Comparison of ENCODE assay signal across 1 cellular context in genomic region chr4:53039741-53040458, GRCh38.
A peak's percentile ranks its signal among the peaks of the same experiment; 100 is the strongest.
TF ChIP-seq lines count a peak whose summit lies in the region.

No MANE protein-coding gene starts in this region.

TF ChIP-seq in K562, 482 proteins besides CTCF, POLR2A, EP300 and RAD21 (continued from another document):
- peak; percentile 21; the same call in 1 of the 2 replicates for TF ChIP-seq PKNOX1 (IDR thresholded peaks at IDR 0.05)
- TF ChIP-seq PCBP1 (IDR thresholded peaks at IDR 0.05; ENCODE audit: low read depth, low read length, poor library complexity, severe bottlenecking) = no peak
- peak; percentile 79; the same call in 1 of the 2 replicates for TF ChIP-seq ZNF24 (IDR thresholded peaks at IDR 0.05)
- no peak for TF ChIP-seq NBN (IDR thresholded peaks at IDR 0.05; ENCODE audit: low read depth)
- peak; percentile 44; the same call in 1 of the 2 replicates for TF ChIP-seq CREB1 (IDR thresholded peaks at IDR 0.05)
- peak; percentile 32; the same call in 1 of the 2 replicates for TF ChIP-seq CREB1 (CRISPR knock-in tag; IDR thresholded peaks at IDR 0.05)
- no peak for TF ChIP-seq ZNF511 (CRISPR knock-in tag; IDR thresholded peaks at IDR 0.05)
- peak; percentile 94 for TF ChIP-seq GATA2 (CRISPR knock-in tag; IDR thresholded peaks at IDR 0.05)
- TF ChIP-seq JUN (IDR thresholded peaks at IDR 0.05; ENCODE audit: borderline replicate concordance, low read depth, low read length) = 0 out of 2 replicates have a peak, but pooled peaks have one; percentile 22
- no peak for TF ChIP-seq JUN (CRISPR knock-in tag; IDR thresholded peaks at IDR 0.05; ENCODE audit: borderline replicate concordance)
- TF ChIP-seq ATF1 (CRISPR knock-in tag; IDR thresholded peaks at IDR 0.05) = no peak
- peak; percentile 50; the same call in 1 of the 2 replicates for TF ChIP-seq ATF1 (tag; IDR thresholded peaks at IDR 0.05)
- TF ChIP-seq SMARCE1 (IDR thresholded peaks at IDR 0.05) = peak; percentile 75
- peak; percentile 26 for TF ChIP-seq GABPA (tag; conservative IDR thresholded peaks at IDR 0.05; ENCODE audit: low read depth)
- TF ChIP-seq SOX6 (IDR thresholded peaks at IDR 0.05) = peak; percentile 55; the same call in 1 of the 2 replicates
- no peak for TF ChIP-seq NFIX (CRISPR knock-in tag; IDR thresholded peaks at IDR 0.05; ENCODE audit: low read depth)
- TF ChIP-seq ZMIZ1 (IDR thresholded peaks at IDR 0.05; ENCODE audit: low read depth in 2 of 2, low read length in 2 of 2) = peak in 1 of 2 experiments; percentile 80; a peak in 1 of 4 replicates
- TF ChIP-seq ELF4 (CRISPR knock-in tag; IDR thresholded peaks at IDR 0.05) = no peak
- no peak for TF ChIP-seq PYGO2 (tag; IDR thresholded peaks at IDR 0.05)
- no peak for TF ChIP-seq ZSCAN29 (IDR thresholded peaks at IDR 0.05)
- TF ChIP-seq RNF2 (IDR thresholded peaks at IDR 0.05) = peak; percentile 60; the same call in 1 of the 2 replicates
- no peak for TF ChIP-seq ARNT (IDR thresholded peaks at IDR 0.05)
- peak; percentile 61 to 67; a peak in 3 of 4 replicates for TF ChIP-seq TRIM24 (IDR thresholded peaks at IDR 0.05)
- TF ChIP-seq, protein P1, sequence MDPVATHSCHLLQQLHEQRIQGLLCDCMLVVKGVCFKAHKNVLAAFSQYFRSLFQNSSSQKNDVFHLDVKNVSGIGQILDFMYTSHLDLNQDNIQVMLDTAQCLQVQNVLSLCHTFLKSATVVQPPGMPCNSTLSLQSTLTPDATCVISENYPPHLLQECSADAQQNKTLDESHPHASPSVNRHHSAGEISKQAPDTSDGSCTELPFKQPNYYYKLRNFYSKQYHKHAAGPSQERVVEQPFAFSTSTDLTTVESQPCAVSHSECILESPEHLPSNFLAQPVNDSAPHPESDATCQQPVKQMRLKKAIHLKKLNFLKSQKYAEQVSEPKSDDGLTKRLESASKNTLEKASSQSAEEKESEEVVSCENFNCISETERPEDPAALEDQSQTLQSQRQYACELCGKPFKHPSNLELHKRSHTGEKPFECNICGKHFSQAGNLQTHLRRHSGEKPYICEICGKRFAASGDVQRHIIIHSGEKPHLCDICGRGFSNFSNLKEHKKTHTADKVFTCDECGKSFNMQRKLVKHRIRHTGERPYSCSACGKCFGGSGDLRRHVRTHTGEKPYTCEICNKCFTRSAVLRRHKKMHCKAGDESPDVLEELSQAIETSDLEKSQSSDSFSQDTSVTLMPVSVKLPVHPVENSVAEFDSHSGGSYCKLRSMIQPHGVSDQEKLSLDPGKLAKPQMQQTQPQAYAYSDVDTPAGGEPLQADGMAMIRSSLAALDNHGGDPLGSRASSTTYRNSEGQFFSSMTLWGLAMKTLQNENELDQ (CRISPR knock-in tag; IDR thresholded peaks at IDR 0.05; ENCODE audit: borderline replicate concordance) = no peak
- TF ChIP-seq, protein P2, sequence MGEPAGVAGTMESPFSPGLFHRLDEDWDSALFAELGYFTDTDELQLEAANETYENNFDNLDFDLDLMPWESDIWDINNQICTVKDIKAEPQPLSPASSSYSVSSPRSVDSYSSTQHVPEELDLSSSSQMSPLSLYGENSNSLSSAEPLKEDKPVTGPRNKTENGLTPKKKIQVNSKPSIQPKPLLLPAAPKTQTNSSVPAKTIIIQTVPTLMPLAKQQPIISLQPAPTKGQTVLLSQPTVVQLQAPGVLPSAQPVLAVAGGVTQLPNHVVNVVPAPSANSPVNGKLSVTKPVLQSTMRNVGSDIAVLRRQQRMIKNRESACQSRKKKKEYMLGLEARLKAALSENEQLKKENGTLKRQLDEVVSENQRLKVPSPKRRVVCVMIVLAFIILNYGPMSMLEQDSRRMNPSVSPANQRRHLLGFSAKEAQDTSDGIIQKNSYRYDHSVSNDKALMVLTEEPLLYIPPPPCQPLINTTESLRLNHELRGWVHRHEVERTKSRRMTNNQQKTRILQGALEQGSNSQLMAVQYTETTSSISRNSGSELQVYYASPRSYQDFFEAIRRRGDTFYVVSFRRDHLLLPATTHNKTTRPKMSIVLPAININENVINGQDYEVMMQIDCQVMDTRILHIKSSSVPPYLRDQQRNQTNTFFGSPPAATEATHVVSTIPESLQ (CRISPR knock-in tag; IDR thresholded peaks at IDR 0.05) = no peak
- TF ChIP-seq CCNT2 (IDR thresholded peaks at IDR 0.05; ENCODE audit: borderline replicate concordance, extremely low read depth, insufficient read length, low read depth, low read length) = no peak
- 0 out of 2 replicates have a peak, but pooled peaks have one; percentile 59 for TF ChIP-seq FOXJ2 (tag; IDR thresholded peaks at IDR 0.05)
- no peak for TF ChIP-seq ILF3 (IDR thresholded peaks at IDR 0.05; ENCODE audit: borderline replicate concordance)
- 0 out of 2 replicates have a peak, but pooled peaks have one; percentile 15 for TF ChIP-seq SMARCC2 (IDR thresholded peaks at IDR 0.05; ENCODE audit: low read depth)
- no peak for TF ChIP-seq SIN3B (IDR thresholded peaks at IDR 0.05; ENCODE audit: low read depth)
- TF ChIP-seq RBM15 (IDR thresholded peaks at IDR 0.05; ENCODE audit: insufficient read depth, low read length) = no peak
- peak; percentile 76 for TF ChIP-seq KLF16 (IDR thresholded peaks at IDR 0.05)
- peak; percentile 91 for TF ChIP-seq TEAD4 (IDR thresholded peaks at IDR 0.05; ENCODE audit: low read length)
- no peak for TF ChIP-seq TEAD4 (CRISPR knock-in tag; IDR thresholded peaks at IDR 0.05; ENCODE audit: borderline replicate concordance)
- TF ChIP-seq, protein P3, sequence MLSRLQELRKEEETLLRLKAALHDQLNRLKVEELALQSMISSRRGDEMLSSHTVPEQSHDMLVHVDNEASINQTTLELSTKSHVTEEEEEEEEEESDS (CRISPR knock-in tag; IDR thresholded peaks at IDR 0.05) = no peak
- peak; percentile 89 for TF ChIP-seq TCF3 (CRISPR knock-in tag; IDR thresholded peaks at IDR 0.05)
- TF ChIP-seq SUPT5H (IDR thresholded peaks at IDR 0.05) = no peak
- no peak for TF ChIP-seq ZNF778 (CRISPR knock-in tag; IDR thresholded peaks at IDR 0.05)
- peak; percentile 62 to 73; a peak in 3 of 4 replicates for TF ChIP-seq KDM1A (IDR thresholded peaks at IDR 0.05)
- peak; percentile 12; the same call in 1 of the 2 replicates for TF ChIP-seq NFE2 (IDR thresholded peaks at IDR 0.05; ENCODE audit: low read depth)
- peak; percentile 91 for TF ChIP-seq CBFA2T3 (IDR thresholded peaks at IDR 0.05)
- TF ChIP-seq ZEB2 (IDR thresholded peaks at IDR 0.05) = 0 out of 2 replicates have a peak, but pooled peaks have one; percentile 32
- TF ChIP-seq ZNF644 (tag; IDR thresholded peaks at IDR 0.05; ENCODE audit: low read depth) = peak; percentile 31; the same call in 1 of the 2 replicates
